In genomic region chr5:133938932-133939331, GRCh38 we compare ENCODE assay signal across 1 cellular context.
TF ChIP-seq lines count a peak whose summit lies in the region.

No MANE protein-coding gene starts in this region.

TF ChIP-seq in HEK293, 187 proteins besides CTCF, POLR2A, EP300 and RAD21 (continued from another document):
- no peak for TF ChIP-seq ZBTB48 (tag by site-specific recombination; IDR thresholded peaks at IDR 0.05)
TF ChIP-seq in HEK293: peak in this region for 0.
